1 cellular context compared by ENCODE assay signal in genomic region chr10:3539696-3540383, GRCh38.
TF ChIP-seq lines count a peak whose summit lies in the region.

No MANE protein-coding gene starts in this region.

TF ChIP-seq in HEK293, 187 proteins besides CTCF, POLR2A, EP300 and RAD21 (continued from another document):
- TF ChIP-seq ZNF518A (tag by site-specific recombination; conservative IDR thresholded peaks at IDR 0.05; ENCODE audit: low read depth) (no peak), ZNF521 (tag by site-specific recombination; IDR thresholded peaks at IDR 0.05) (no peak), ZNF785 (tag by site-specific recombination; IDR thresholded peaks at IDR 0.05) (no peak)
TF ChIP-seq in HEK293: peak in this region for 0.
